12 cellular contexts compared by ENCODE assay signal in the genomic region with DNA sequence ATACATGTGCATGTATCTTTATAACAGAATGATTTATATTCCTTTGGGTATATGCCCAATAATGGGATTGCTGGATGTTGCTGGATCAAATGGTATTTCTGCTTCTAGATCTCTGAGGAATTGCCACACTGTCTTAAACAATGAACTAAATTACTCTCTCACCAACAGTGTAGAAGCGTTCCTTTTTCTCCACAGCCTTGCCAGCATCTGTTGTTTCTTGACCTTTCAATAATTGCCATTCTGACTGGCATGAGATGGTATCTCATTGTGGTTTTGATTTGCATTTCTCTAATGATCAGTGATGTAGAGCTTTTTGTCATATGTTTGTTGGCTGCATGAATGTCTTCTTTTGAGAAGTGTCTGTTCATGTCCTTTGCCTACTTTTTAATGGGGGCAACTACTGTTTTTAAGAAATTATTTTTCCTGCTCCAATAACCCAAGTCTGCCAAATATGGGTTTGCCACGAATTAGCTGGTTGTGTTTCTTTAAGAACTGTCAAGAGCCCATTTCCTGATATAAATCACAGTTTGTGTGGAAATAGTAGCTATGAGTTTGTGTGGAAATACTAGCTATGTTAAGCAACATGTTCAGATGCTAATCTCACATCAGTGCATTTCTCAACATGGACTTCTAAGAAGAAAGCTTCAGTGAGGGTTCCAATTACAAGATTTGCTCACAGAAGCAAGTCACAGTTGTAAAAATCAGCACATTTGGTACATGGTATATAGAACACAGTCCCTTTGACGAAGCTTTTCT.
DNase-seq lines count a peak whose midpoint lies in the region; ATAC-seq and TF ChIP-seq lines count a peak whose summit lies in the region.
"Had no signal": no experiment of that assay in that cellular context is flagged by ENCODE, and none has a peak within 500 bp of the region (broad histone marks: within the 10 kb centered on the region; RNA-seq: fewer than 3 reads in every experiment).

No MANE protein-coding gene starts in this region.

- no peak overlapping the region for H2AFZ ChIP-seq in PC-9

- H3K4me1 ChIP-seq in PC-9 (replicated peaks; ENCODE audit: insufficient read depth) (peaks cover 47% of the 10 kb centered on the region), spleen (peaks cover 0 to 37% (median 13%) of the 10 kb centered on the region in 6 donors), transverse colon (no peaks in the 10 kb centered on the region)

- H3K36me3 ChIP-seq in PC-9 (ENCODE audit: low read depth) (no peaks in the 10 kb centered on the region; the same call in 1 of the 2 replicates), spleen (no peaks in the 10 kb centered on the region), transverse colon (no peaks in the 10 kb centered on the region)

- peak overlapping the region; percentile 33; the same call in 1 of the 2 replicates for H3K4me2 ChIP-seq in PC-9

- no peaks in the 10 kb centered on the region for H4K20me1 ChIP-seq in PC-9 (ENCODE audit: insufficient read depth)

- no peaks in the 10 kb centered on the region for H3K27me3 ChIP-seq in PC-9 (ENCODE audit: insufficient read depth, low read depth)
- H3K27me3 ChIP-seq in spleen (replicated peaks in 1 of 7) = no peaks in the 10 kb centered on the region
- no peaks in the 10 kb centered on the region for H3K27me3 ChIP-seq in transverse colon

- no peak overlapping the region for H3K4me3 Mint-ChIP-seq in activated CD4-positive, alpha-beta memory T cell treated with anti-CD3 and anti-CD28 coated beads, Interleukin-2, amount 10 ng/mL, durations not matched to agents 7 days and 5 days
- H3K4me3 Mint-ChIP-seq in activated CD4-positive, alpha-beta memory T cell treated with anti-CD3 and anti-CD28 coated beads for 36 hours = no peak overlapping the region
- H3K4me3 Mint-ChIP-seq: stimulated activated naive CD8-positive, alpha-beta T cell treated with anti-CD3 and anti-CD28 coated beads, Interleukin-15, Interleukin-2, amounts not matched to agents 100 ng/mL and 50 ng/mL, for 24 hours had no signal

- H3K79me2 ChIP-seq in PC-9 (ENCODE audit: low read depth) = no peaks in the 10 kb centered on the region

- TF ChIP-seq CTCF in PC-9 (conservative IDR thresholded peaks at IDR 0.05) (no peak), spleen (IDR thresholded peaks at IDR 0.05 in 8 of 11, conservative IDR thresholded peaks at IDR 0.05 in 3 of 11) (no peak), transverse colon (IDR thresholded peaks at IDR 0.05) (no peak)

- ATAC-seq in GM21723 (IDR thresholded peaks at IDR 0.05; ENCODE audit: unreplicated experiment) (no peak), HG03139 (IDR thresholded peaks at IDR 0.05; ENCODE audit: unreplicated experiment) (no peak)

- H3K36me3 Mint-ChIP-seq in activated CD4-positive, alpha-beta memory T cell treated with anti-CD3 and anti-CD28 coated beads, Interleukin-2, amount 10 ng/mL, durations not matched to agents 7 days and 5 days (ENCODE audit: low read depth) = peaks cover 31% of the 10 kb centered on the region
- H3K36me3 Mint-ChIP-seq in activated CD4-positive, alpha-beta memory T cell treated with anti-CD3 and anti-CD28 coated beads for 36 hours = peaks cover 5% of the 10 kb centered on the region

- no peaks in the 10 kb centered on the region for H3K9me2 ChIP-seq in PC-9 (ENCODE audit: insufficient read depth)

- no TSS peak for BruUV-seq in PC-9 (replicated peaks; lab: Mats Ljungman, UMichigan)

- peaks cover 37% of the 10 kb centered on the region for H3K4me1 Mint-ChIP-seq in activated CD4-positive, alpha-beta memory T cell treated with anti-CD3 and anti-CD28 coated beads, Interleukin-2, amount 10 ng/mL, durations not matched to agents 7 days and 5 days
- H3K4me1 Mint-ChIP-seq in activated CD4-positive, alpha-beta memory T cell treated with anti-CD3 and anti-CD28 coated beads for 36 hours (ENCODE audit: low read depth) = peaks cover 27% of the 10 kb centered on the region

- POLR2A ChIA-PET in activated CD4-positive, alpha-beta memory T cell treated with anti-CD3 and anti-CD28 coated beads, Interleukin-2, amount 10 ng/mL, durations not matched to agents 7 days and 5 days (lab: Charles Lee) = interaction anchor here (1.2 kb wide), 2 partner anchors 38 to 90 kb away, joined by 5 to 10 read pairs; no protein-coding TSS in a partner anchor
- POLR2A ChIA-PET in activated CD4-positive, alpha-beta memory T cell treated with anti-CD3 and anti-CD28 coated beads for 36 hours (lab: Charles Lee) = no interaction called here
- POLR2A ChIA-PET in PC-9 (lab: Charles Lee; ENCODE audit: unreplicated experiment) = interaction anchor here (0.7 kb wide), 1 partner anchor 850 kb away, joined by 3 read pairs; no protein-coding TSS in a partner anchor

- no peak for TF ChIP-seq POLR2A in spleen (IDR thresholded peaks at IDR 0.05)
- no peak for TF ChIP-seq POLR2A in transverse colon (IDR thresholded peaks at IDR 0.05)

- H3K4me3 ChIP-seq in PC-9 (no peak overlapping the region), spleen (no peak overlapping the region), transverse colon (no peak overlapping the region)

- 14 to 30% (median 27%) methylated on average over 3 of the region's 3 CpGs for WGBS in spleen, 5 donors
- 60 to 79% methylated on average over 2 to 3 of the region's 3 CpGs for WGBS in transverse colon (ENCODE audit: low coverage in 1 of 2), 2 donors

- no peak for DNase-seq in activated CD4-positive, alpha-beta memory T cell treated with anti-CD3 and anti-CD28 coated beads, Interleukin-2, amount 10 ng/mL, durations not matched to agents 7 days and 5 days
- DNase-seq in activated CD4-positive, alpha-beta memory T cell treated with anti-CD3 and anti-CD28 coated beads for 36 hours = no peak
- DNase-seq in PC-9 (peak in 1 of 2 experiments; percentile 94), fibroblast of peridontal ligament (ENCODE audit: extremely low read depth) (peak; percentile 87), spleen (no peak), transverse colon (no peak)
- DNase-seq: ACHN, hippocampal formation, NCI-H1105 treated with DMSO at 0.1 percent for 48 hours had no signal

- peaks cover 50% of the 10 kb centered on the region for H3K27me3 Mint-ChIP-seq in activated CD4-positive, alpha-beta memory T cell treated with anti-CD3 and anti-CD28 coated beads, Interleukin-2, amount 10 ng/mL, durations not matched to agents 7 days and 5 days
- peaks cover 20% of the 10 kb centered on the region for H3K27me3 Mint-ChIP-seq in activated CD4-positive, alpha-beta memory T cell treated with anti-CD3 and anti-CD28 coated beads for 36 hours

- in situ Hi-C loops in transverse colon (cut with MboI; ENCODE audit: low pct_ligation_motif_present in 1 of 4, low pct_unique_long_range_greater_than_20kb in 1 of 4, low sequenced_read_pairs in 3 of 4) = no loop called here

- intact Hi-C loops in activated CD4-positive, alpha-beta memory T cell treated with anti-CD3 and anti-CD28 coated beads for 36 hours (cut with micrococcal nuclease) = loop anchor here (5.0 kb wide), 1 partner anchor 38 kb away; no protein-coding TSS in a partner anchor
- intact Hi-C loops in PC-9 (cut with micrococcal nuclease; ENCODE audit: unreplicated experiment) = no loop called here
- intact Hi-C loops in spleen (cut with DNase I; ENCODE audit: low total_unique reads) = no loop called here
- intact Hi-C loops in transverse colon (cut with DNase I; ENCODE audit: low total_unique reads) = no loop called here

- peaks cover 20% of the 10 kb centered on the region; the same call in 1 of the 2 replicates for H3K9me3 ChIP-seq in PC-9 (ENCODE audit: insufficient read depth, low read depth)
- peaks cover 0 to 31% (median 24%) of the 10 kb centered on the region in 8 donors for H3K9me3 ChIP-seq in spleen
- H3K9me3 ChIP-seq in transverse colon = peaks cover 3 to 13% of the 10 kb centered on the region in 2 donors

- peak overlapping the region; percentile 55 for H3K27ac ChIP-seq in PC-9
- H3K27ac ChIP-seq in spleen = peak overlapping the region in 7 of 8 donors; percentile 35 to 82 (median 76)
- H3K27ac ChIP-seq in transverse colon = peak overlapping the region in 2 of 4 donors; percentile 3 to 37

- peaks cover 15% of the 10 kb centered on the region for H3F3A ChIP-seq in PC-9 (ENCODE audit: insufficient read depth, low read depth)

- H3K9me3 Mint-ChIP-seq in activated CD4-positive, alpha-beta memory T cell treated with anti-CD3 and anti-CD28 coated beads, Interleukin-2, amount 10 ng/mL, durations not matched to agents 7 days and 5 days = peaks cover 19% of the 10 kb centered on the region
- H3K9me3 Mint-ChIP-seq in activated CD4-positive, alpha-beta memory T cell treated with anti-CD3 and anti-CD28 coated beads for 36 hours = peaks cover 26% of the 10 kb centered on the region

- CTCF ChIA-PET in activated CD4-positive, alpha-beta memory T cell treated with anti-CD3 and anti-CD28 coated beads, Interleukin-2, amount 10 ng/mL, durations not matched to agents 7 days and 5 days (lab: Charles Lee) = interaction anchor here (1.1 to 1.4 kb wide), 2 partner anchors 39 to 75 kb away, joined by 3 to 8 read pairs; no protein-coding TSS in a partner anchor
- CTCF ChIA-PET in activated CD4-positive, alpha-beta memory T cell treated with anti-CD3 and anti-CD28 coated beads for 36 hours (lab: Charles Lee) = interaction anchor here (1.1 kb wide), 1 partner anchor 76 kb away, joined by 4 read pairs; no protein-coding TSS in a partner anchor
- CTCF ChIA-PET in PC-9 (lab: Charles Lee) = no interaction called here

- no peak for TF ChIP-seq EP300 in transverse colon (IDR thresholded peaks at IDR 0.05; ENCODE audit: low read depth)

- H3K27ac Mint-ChIP-seq in activated CD4-positive, alpha-beta memory T cell treated with anti-CD3 and anti-CD28 coated beads, Interleukin-2, amount 10 ng/mL, durations not matched to agents 7 days and 5 days = peak overlapping the region; percentile 63
- H3K27ac Mint-ChIP-seq in activated CD4-positive, alpha-beta memory T cell treated with anti-CD3 and anti-CD28 coated beads for 36 hours = no peak overlapping the region
- H3K27ac Mint-ChIP-seq: stimulated activated naive CD8-positive, alpha-beta T cell treated with anti-CD3 and anti-CD28 coated beads, Interleukin-15, Interleukin-2, amounts not matched to agents 100 ng/mL and 50 ng/mL, for 24 hours had no signal
